In genomic region chr19:43667524-43668405, GRCh38 we compare ENCODE assay signal across 1 cellular context.
TF ChIP-seq lines count a peak whose summit lies in the region.

No MANE protein-coding gene starts in this region.

TF ChIP-seq in HEK293, 187 proteins besides CTCF, POLR2A, EP300 and RAD21 (continued from another document):
- peak; percentile 72; the same call in 1 of the 2 replicates for TF ChIP-seq GLIS1 (tag by site-specific recombination; IDR thresholded peaks at IDR 0.05)
- TF ChIP-seq PRDM10 (tag by site-specific recombination; IDR thresholded peaks at IDR 0.05) = peak; percentile 81
- TF ChIP-seq ZNF239 (tag by site-specific recombination; IDR thresholded peaks at IDR 0.05) = no peak
- TF ChIP-seq ZNF830 (tag by site-specific recombination; IDR thresholded peaks at IDR 0.05; ENCODE audit: low read depth) = no peak
- no peak for TF ChIP-seq ZNF416 (tag by site-specific recombination; IDR thresholded peaks at IDR 0.05)
- TF ChIP-seq YY1 (tag by site-specific recombination; IDR thresholded peaks at IDR 0.05) = no peak
- TF ChIP-seq OVOL3 (tag by site-specific recombination; IDR thresholded peaks at IDR 0.05) = no peak
- no peak; the same call in 1 of the 2 replicates for TF ChIP-seq ZFHX2 (tag by site-specific recombination; conservative IDR thresholded peaks at IDR 0.05)
- no peak for TF ChIP-seq KLF1 (tag by site-specific recombination; IDR thresholded peaks at IDR 0.05)
- TF ChIP-seq ZNF394 (tag by site-specific recombination; IDR thresholded peaks at IDR 0.05; ENCODE audit: borderline replicate concordance) = peak; percentile 62; the same call in 1 of the 2 replicates
- no peak for TF ChIP-seq PRDM6 (tag by site-specific recombination; IDR thresholded peaks at IDR 0.05)
- TF ChIP-seq ZNF571 (tag by site-specific recombination; IDR thresholded peaks at IDR 0.05) = no peak
- TF ChIP-seq ZNF350 (tag by site-specific recombination; IDR thresholded peaks at IDR 0.05) = no peak
- TF ChIP-seq ZNF777 (tag by site-specific recombination; IDR thresholded peaks at IDR 0.05; ENCODE audit: borderline replicate concordance) = peak; percentile 43; the same call in 1 of the 2 replicates
- TF ChIP-seq TSHZ1 (tag by site-specific recombination; IDR thresholded peaks at IDR 0.05; ENCODE audit: borderline replicate concordance) = no peak
- TF ChIP-seq ZNF26 (tag by site-specific recombination; IDR thresholded peaks at IDR 0.05) = no peak
- TF ChIP-seq KLF10 (tag by site-specific recombination; IDR thresholded peaks at IDR 0.05) = no peak
- no peak for TF ChIP-seq ZNF624 (tag by site-specific recombination; IDR thresholded peaks at IDR 0.05)
- no peak for TF ChIP-seq HOXD13 (CRISPR knock-in tag; IDR thresholded peaks at IDR 0.05; ENCODE audit: borderline replicate concordance)
- TF ChIP-seq TCF7L2 (IDR thresholded peaks at IDR 0.05; ENCODE audit: borderline replicate concordance, low read depth, low read length) = no peak
- no peak for TF ChIP-seq ZSCAN16 (tag by site-specific recombination; IDR thresholded peaks at IDR 0.05)
- TF ChIP-seq ZNF157 (tag by site-specific recombination; IDR thresholded peaks at IDR 0.05) = no peak
- no peak for TF ChIP-seq ZNF175 (tag by site-specific recombination; IDR thresholded peaks at IDR 0.05)
- peak; percentile 56 for TF ChIP-seq WT1 (tag by site-specific recombination; IDR thresholded peaks at IDR 0.05)
- no peak for TF ChIP-seq BCL11A (tag by site-specific recombination; IDR thresholded peaks at IDR 0.05; ENCODE audit: low read depth)
- TF ChIP-seq ZNF585B (tag by site-specific recombination; IDR thresholded peaks at IDR 0.05) = no peak
- TF ChIP-seq ZNF776 (tag by site-specific recombination; IDR thresholded peaks at IDR 0.05; ENCODE audit: borderline replicate concordance) = no peak
- TF ChIP-seq ZNF391 (tag by site-specific recombination; IDR thresholded peaks at IDR 0.05; ENCODE audit: borderline replicate concordance, low read depth) = no peak
- TF ChIP-seq SCRT2 (tag by site-specific recombination; IDR thresholded peaks at IDR 0.05) = no peak
- TF ChIP-seq ZFP41 (tag by site-specific recombination; IDR thresholded peaks at IDR 0.05; ENCODE audit: borderline replicate concordance) = no peak
- TF ChIP-seq KLF9 (tag by site-specific recombination; IDR thresholded peaks at IDR 0.05; ENCODE audit: low read depth) = 0 out of 2 replicates have a peak, but pooled peaks have one; percentile 28
- no peak for TF ChIP-seq ZNF580 (tag by site-specific recombination; IDR thresholded peaks at IDR 0.05)
- TF ChIP-seq SCRT1 (tag by site-specific recombination; IDR thresholded peaks at IDR 0.05; ENCODE audit: borderline replicate concordance) = peak; percentile 26; the same call in 1 of the 2 replicates
- no peak for TF ChIP-seq ZNF354C (tag by site-specific recombination; IDR thresholded peaks at IDR 0.05; ENCODE audit: borderline replicate concordance, low read depth)
- no peak for TF ChIP-seq ZBTB26 (tag by site-specific recombination; optimal IDR thresholded peaks at IDR 0.05)
- TF ChIP-seq ZNF146 (tag by site-specific recombination; IDR thresholded peaks at IDR 0.05) = no peak
- no peak for TF ChIP-seq ZNF785 (tag by site-specific recombination; IDR thresholded peaks at IDR 0.05)
- TF ChIP-seq ZBTB49 (tag by site-specific recombination; IDR thresholded peaks at IDR 0.05; ENCODE audit: low read depth) = no peak
- TF ChIP-seq ZNF521 (tag by site-specific recombination; IDR thresholded peaks at IDR 0.05) = no peak
